Comparison of ENCODE assay signal across 8 cellular contexts in the genomic region with DNA sequence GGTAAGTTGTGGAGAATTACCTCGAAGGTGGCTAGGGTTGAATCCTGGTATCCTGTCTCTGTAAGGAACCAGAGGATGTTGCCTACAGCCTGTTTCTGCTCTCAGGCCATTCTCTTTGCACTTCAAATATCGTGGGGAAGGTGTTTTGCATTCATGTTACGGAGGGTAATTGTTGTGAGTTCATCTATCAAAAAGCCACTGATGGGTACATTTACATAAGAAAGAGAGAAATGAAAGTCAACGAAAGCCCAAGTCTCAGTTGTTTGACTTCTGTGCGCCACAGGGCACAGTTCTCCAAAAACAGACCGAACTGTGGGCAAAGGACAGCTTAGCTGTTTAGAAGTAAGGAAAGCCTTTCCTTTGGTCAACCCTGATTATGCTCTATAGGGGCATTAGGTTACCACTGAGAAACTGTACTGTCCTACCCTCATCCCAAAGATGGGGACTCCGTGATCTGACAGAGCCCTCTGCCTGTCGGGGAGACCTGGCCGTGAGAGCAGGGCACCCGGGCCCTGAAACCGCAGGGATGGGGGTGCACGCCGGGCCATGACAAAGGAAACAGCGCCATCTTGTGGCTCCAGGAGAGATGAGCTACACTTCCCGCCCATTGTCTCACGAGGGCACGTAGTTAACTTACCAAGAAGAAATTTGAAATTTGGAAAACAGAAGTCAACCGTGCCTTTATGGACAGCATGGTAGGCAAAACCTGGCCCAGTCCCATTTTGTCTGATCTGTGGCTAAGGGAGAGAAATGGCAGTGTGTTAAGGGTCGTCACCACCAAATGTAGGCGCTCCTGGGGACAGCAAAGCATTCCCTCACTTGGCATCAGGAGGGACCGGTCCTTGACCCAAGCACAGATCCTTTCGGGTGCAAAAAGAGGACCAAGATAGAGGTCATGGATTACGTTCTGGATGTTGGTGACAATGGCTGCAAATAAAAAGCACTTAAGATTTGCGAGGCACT.
A peak's percentile ranks its signal among the peaks of the same experiment; 100 is the strongest.
DNase-seq lines count a peak whose midpoint lies in the region; ATAC-seq and TF ChIP-seq lines count a peak whose summit lies in the region.

No MANE protein-coding gene starts in this region.

- DNase-seq in Ammon's horn (ENCODE audit: low spot score), result peak; percentile 86
- peak; percentile 0 for DNase-seq in NCI-H82 treated with DMSO at 0.1 percent for 48 hours (lab: John Stamatoyannopoulos, UW; ENCODE audit: unreplicated experiment)
- peak; percentile 21 for DNase-seq in activated CD8-positive, alpha-beta memory T cell treated with anti-CD3 and anti-CD28 coated beads, Interleukin-2, amount 50 U/mL, for 24 hours (ENCODE audit: extremely low read depth)
- peak; percentile 66 to 77 for DNase-seq in erythroblast (lab: John Stamatoyannopoulos, UW)
- peak; percentile 60 for DNase-seq in myocyte (ENCODE audit: low read depth)
- DNase-seq in stimulated activated CD8-positive, alpha-beta memory T cell treated with anti-CD3 and anti-CD28 coated beads, Interleukin-7, amount 100 ng/mL, for 48 hours (ENCODE audit: extremely low read depth in 1 of 2, low read depth in 1 of 2), result peak; percentile 23 to 33

- TF ChIP-seq POLR2A in erythroblast (IDR thresholded peaks at IDR 0.05; ENCODE audit: low read length), result no peak

- peak; percentile 87 for ATAC-seq in GM18907 (IDR thresholded peaks at IDR 0.05; ENCODE audit: unreplicated experiment)
- peak; percentile 80 for ATAC-seq in HG03378 (IDR thresholded peaks at IDR 0.05; ENCODE audit: unreplicated experiment)

Comparison
In these comparisons a context has a peak if more than half of its experiments do, and no peak if none do; other contexts are left out.
1. Peak in every context shown above with its lines: DNase-seq and ATAC-seq.
2. DNase-seq: peak in every context shown above with its lines; median percentile 86 in Ammon's horn; 72 in erythroblast; 60 in myocyte; 28 in stimulated activated CD8-positive, alpha-beta memory T cell treated with anti-CD3 and anti-CD28 coated beads, Interleukin-7, amount 100 ng/mL, for 48 hours; 21 in activated CD8-positive, alpha-beta memory T cell treated with anti-CD3 and anti-CD28 coated beads, Interleukin-2, amount 50 U/mL, for 24 hours; 0 in NCI-H82 treated with DMSO at 0.1 percent for 48 hours.